16 cellular contexts compared by ENCODE assay signal in genomic region chr1:199308349-199308846, GRCh38.
DNase-seq lines count a peak whose midpoint lies in the region; ATAC-seq, FAIRE-seq and TF ChIP-seq lines count a peak whose summit lies in the region.
"Had no signal": no experiment of that assay in that cellular context is flagged by ENCODE, and none has a peak within 500 bp of the region (broad histone marks: within the 10 kb centered on the region; RNA-seq: fewer than 3 reads in every experiment).

No MANE protein-coding gene starts in this region.

- peak; percentile 79 for FAIRE-seq in D721Med (lab: Jason Lieb, UNC)
- FAIRE-seq: bronchial epithelial cell, K562 had no signal

- no peak for TF ChIP-seq CTCF in D721Med (IDR thresholded peaks at IDR 0.05; ENCODE audit: insufficient read depth, missing control alignments)
- TF ChIP-seq CTCF in coronary artery (IDR thresholded peaks at IDR 0.05) = no peak

- DNase-seq in D721Med (ENCODE audit: insufficient read length, low spot score) (no peak), NCI-H510A (lab: John Stamatoyannopoulos, UW) (no peak), coronary artery (ENCODE audit: low spot score) (no peak), pons (ENCODE audit: low spot score) (no peak)
- DNase-seq: activated naive CD8-positive, alpha-beta T cell treated with anti-CD3 and anti-CD28 coated beads, Interleukin-2, amount 10 ng/mL, durations not matched to agents 7 days and 5 days; dorsolateral prefrontal cortex; mammary epithelial cell; naive thymus-derived CD8-positive, alpha-beta T cell; NCI-H1092 had no signal

- ATAC-seq in GM18502 (IDR thresholded peaks at IDR 0.05; ENCODE audit: poor library complexity, unreplicated experiment) (peak; percentile 61), GM21619 (IDR thresholded peaks at IDR 0.05; ENCODE audit: unreplicated experiment) (peak; percentile 49), HG03045 (IDR thresholded peaks at IDR 0.05; ENCODE audit: unreplicated experiment) (peak; percentile 45), HG03469 (IDR thresholded peaks at IDR 0.05; ENCODE audit: unreplicated experiment) (no peak)
- ATAC-seq: esophagus mucosa; K562; naive thymus-derived CD8-positive, alpha-beta T cell had no signal

- H3K4me3 ChIP-seq in coronary artery = no peak overlapping the region
- H3K4me3 ChIP-seq: dorsolateral prefrontal cortex, K562 had no signal

- no peak overlapping the region for H3K27ac ChIP-seq in coronary artery
- H3K27ac ChIP-seq: dorsolateral prefrontal cortex had no signal
